Comparison of ENCODE assay signal across 1 cellular context in the genomic region with DNA sequence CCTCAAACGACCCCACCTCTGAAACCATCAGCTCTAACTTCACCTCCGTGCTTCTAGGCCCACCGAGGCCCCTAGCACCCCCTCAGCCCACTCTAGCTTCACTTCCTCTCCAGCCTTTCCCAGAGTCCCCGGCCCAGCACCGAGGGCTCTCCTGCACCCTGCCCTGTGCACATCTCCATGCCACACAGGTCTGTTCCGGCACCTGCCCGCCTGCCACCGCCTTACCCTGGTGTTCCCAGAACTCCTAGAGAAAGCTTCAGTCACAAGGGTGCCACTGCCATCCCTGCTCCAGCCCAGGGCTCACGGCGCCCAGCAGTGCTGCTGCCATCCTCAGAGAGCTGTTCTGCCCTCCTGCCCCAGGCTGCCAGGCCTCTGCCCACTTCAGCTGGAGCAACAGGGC.
TF ChIP-seq lines count a peak whose summit lies in the region.

No MANE protein-coding gene starts in this region.

TF ChIP-seq in HepG2, 621 proteins besides CTCF, POLR2A, EP300 and RAD21 (continued from another document):
- TF ChIP-seq THAP9 (CRISPR knock-in tag; IDR thresholded peaks at IDR 0.05; ENCODE audit: borderline replicate concordance) (no peak), ZNF576 (CRISPR knock-in tag; IDR thresholded peaks at IDR 0.05) (no peak)
